Comparison of ENCODE assay signal across 15 cellular contexts in the genomic region with DNA sequence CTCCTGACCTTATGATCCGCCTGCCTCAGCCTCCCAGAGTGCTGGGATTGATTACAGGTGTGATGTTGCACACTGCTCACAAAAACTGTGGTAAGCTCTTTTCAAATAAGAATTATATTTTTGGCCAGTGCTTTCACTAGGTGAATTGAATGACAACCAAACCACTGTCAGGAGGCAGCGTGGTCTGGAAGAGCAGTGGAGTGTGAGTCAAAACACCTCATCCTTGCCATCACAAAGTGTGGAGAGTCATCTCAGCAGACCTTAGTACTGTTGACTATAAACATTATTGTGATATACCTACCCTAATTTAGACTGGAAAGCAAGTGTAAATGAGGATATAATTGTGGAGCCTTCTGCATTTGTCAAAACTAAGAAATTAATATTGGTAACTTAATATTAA.
A peak's percentile ranks its signal among the peaks of the same experiment; 100 is the strongest.
DNase-seq lines count a peak whose midpoint lies in the region; ATAC-seq lines count a peak whose summit lies in the region.
"Had no signal": no experiment of that assay in that cellular context is flagged by ENCODE, and none has a peak within 500 bp of the region (broad histone marks: within the 10 kb centered on the region; RNA-seq: fewer than 3 reads in every experiment).

No MANE protein-coding gene starts in this region.

- in situ Hi-C loops in ACHN (cut with HindIII; ENCODE audit: low pct_ligation_motif_present, low pct_unique_long_range_greater_than_20kb, low sequenced_read_pairs): no loop called here

- POLR2A ChIA-PET in activated CD4-positive, alpha-beta memory T cell treated with anti-CD3 and anti-CD28 coated beads, Interleukin-2, amount 10 ng/mL, durations not matched to agents 7 days and 5 days (lab: Charles Lee): no interaction called here

- DNase-seq in activated naive CD4-positive, alpha-beta T cell treated with anti-CD3 and anti-CD28 coated beads for 36 hours: peak; percentile 8
- no peak for DNase-seq in activated naive CD4-positive, alpha-beta T cell treated with Interleukin-2 at 50 U/mL for 16 hours
- DNase-seq in activated CD4-positive, alpha-beta memory T cell treated with anti-CD3 and anti-CD28 coated beads, Interleukin-2, amount 10 ng/mL, durations not matched to agents 7 days and 5 days: peak; percentile 22
- no peak for DNase-seq in stimulated activated effector memory CD8-positive, alpha-beta T cell treated with anti-CD3 and anti-CD28 coated beads, Interleukin-12 subunit alpha, Interleukin-12 subunit beta, amount 100 ng/mL, for 72 hours (ENCODE audit: low spot score in 2 of 2)
- no peak for DNase-seq in SW 1271 (lab: John Stamatoyannopoulos, UW)
- no peak for DNase-seq in ACHN
- DNase-seq: activated CD4-positive, alpha-beta T cell treated with anti-CD3 and anti-CD28 coated beads, Interleukin-2, amount 10 ng/mL, durations not matched to agents 7 days and 5 days; activated naive CD4-positive, alpha-beta T cell treated with anti-CD3 and anti-CD28 coated beads, Interleukin-2, amount 50 U/mL, for 16 hours; effector CD8-positive, alpha-beta T cell; MG63; NCI-H1417 treated with DMSO at 0.1 percent for 48 hours; testis had no signal

- no peaks in the 10 kb centered on the region for H3K27me3 Mint-ChIP-seq in activated naive CD4-positive, alpha-beta T cell treated with anti-CD3 and anti-CD28 coated beads for 36 hours (ENCODE audit: low read depth)
- H3K27me3 Mint-ChIP-seq in activated CD4-positive, alpha-beta memory T cell treated with anti-CD3 and anti-CD28 coated beads, Interleukin-2, amount 10 ng/mL, durations not matched to agents 7 days and 5 days: no peaks in the 10 kb centered on the region
- H3K27me3 Mint-ChIP-seq: activated CD4-positive, alpha-beta T cell treated with anti-CD3 and anti-CD28 coated beads, Interleukin-2, amount 10 ng/mL, durations not matched to agents 7 days and 5 days had no signal

- ATAC-seq in HG02870 (IDR thresholded peaks at IDR 0.05; ENCODE audit: unreplicated experiment): peak; percentile 73
- ATAC-seq in stimulated activated effector memory CD8-positive, alpha-beta T cell treated with anti-CD3 and anti-CD28 coated beads, Interleukin-12 subunit alpha, Interleukin-12 subunit beta, amount 100 ng/mL, for 72 hours: peak; percentile 72
- no peak for ATAC-seq in GM21786 (IDR thresholded peaks at IDR 0.05; ENCODE audit: unreplicated experiment)
- ATAC-seq: Panc1 had no signal

- CTCF ChIA-PET in activated naive CD4-positive, alpha-beta T cell treated with anti-CD3 and anti-CD28 coated beads for 36 hours (lab: Charles Lee): interaction anchor here (0.6 kb wide), 2 partner anchors 30 to 44 kb away, joined by 3 read pairs; no protein-coding TSS in a partner anchor
- CTCF ChIA-PET in activated CD4-positive, alpha-beta memory T cell treated with anti-CD3 and anti-CD28 coated beads, Interleukin-2, amount 10 ng/mL, durations not matched to agents 7 days and 5 days (lab: Charles Lee): no interaction called here

- H3K27ac Mint-ChIP-seq in activated naive CD4-positive, alpha-beta T cell treated with anti-CD3 and anti-CD28 coated beads for 36 hours: no peak overlapping the region
- H3K27ac Mint-ChIP-seq in activated CD4-positive, alpha-beta memory T cell treated with anti-CD3 and anti-CD28 coated beads, Interleukin-2, amount 10 ng/mL, durations not matched to agents 7 days and 5 days: no peak overlapping the region
- H3K27ac Mint-ChIP-seq in stimulated activated effector memory CD8-positive, alpha-beta T cell treated with anti-CD3 and anti-CD28 coated beads, Interleukin-12 subunit alpha, Interleukin-12 subunit beta, amount 100 ng/mL, for 72 hours: no peak overlapping the region
- H3K27ac Mint-ChIP-seq: activated CD4-positive, alpha-beta T cell treated with anti-CD3 and anti-CD28 coated beads, Interleukin-2, amount 10 ng/mL, durations not matched to agents 7 days and 5 days had no signal

- no peaks in the 10 kb centered on the region for H3K36me3 Mint-ChIP-seq in activated naive CD4-positive, alpha-beta T cell treated with anti-CD3 and anti-CD28 coated beads for 36 hours (ENCODE audit: low read depth)
- no peaks in the 10 kb centered on the region for H3K36me3 Mint-ChIP-seq in activated CD4-positive, alpha-beta memory T cell treated with anti-CD3 and anti-CD28 coated beads, Interleukin-2, amount 10 ng/mL, durations not matched to agents 7 days and 5 days (ENCODE audit: low read depth)
- no peaks in the 10 kb centered on the region for H3K36me3 Mint-ChIP-seq in stimulated activated effector memory CD8-positive, alpha-beta T cell treated with anti-CD3 and anti-CD28 coated beads, Interleukin-12 subunit alpha, Interleukin-12 subunit beta, amount 100 ng/mL, for 72 hours

- intact Hi-C loops in activated naive CD4-positive, alpha-beta T cell treated with anti-CD3 and anti-CD28 coated beads for 36 hours (cut with micrococcal nuclease): no loop called here

- H3K4me3 Mint-ChIP-seq in activated naive CD4-positive, alpha-beta T cell treated with anti-CD3 and anti-CD28 coated beads for 36 hours: no peak overlapping the region
- no peak overlapping the region for H3K4me3 Mint-ChIP-seq in activated CD4-positive, alpha-beta memory T cell treated with anti-CD3 and anti-CD28 coated beads, Interleukin-2, amount 10 ng/mL, durations not matched to agents 7 days and 5 days
- no peak overlapping the region for H3K4me3 Mint-ChIP-seq in stimulated activated effector memory CD8-positive, alpha-beta T cell treated with anti-CD3 and anti-CD28 coated beads, Interleukin-12 subunit alpha, Interleukin-12 subunit beta, amount 100 ng/mL, for 72 hours
- H3K4me3 Mint-ChIP-seq: activated CD4-positive, alpha-beta T cell treated with anti-CD3 and anti-CD28 coated beads, Interleukin-2, amount 10 ng/mL, durations not matched to agents 7 days and 5 days had no signal

- H3K9me3 Mint-ChIP-seq in activated naive CD4-positive, alpha-beta T cell treated with anti-CD3 and anti-CD28 coated beads for 36 hours: no peaks in the 10 kb centered on the region
- H3K9me3 Mint-ChIP-seq in activated CD4-positive, alpha-beta memory T cell treated with anti-CD3 and anti-CD28 coated beads, Interleukin-2, amount 10 ng/mL, durations not matched to agents 7 days and 5 days: no peaks in the 10 kb centered on the region
- no peaks in the 10 kb centered on the region for H3K9me3 Mint-ChIP-seq in stimulated activated effector memory CD8-positive, alpha-beta T cell treated with anti-CD3 and anti-CD28 coated beads, Interleukin-12 subunit alpha, Interleukin-12 subunit beta, amount 100 ng/mL, for 72 hours
- H3K9me3 Mint-ChIP-seq: activated CD4-positive, alpha-beta T cell treated with anti-CD3 and anti-CD28 coated beads, Interleukin-2, amount 10 ng/mL, durations not matched to agents 7 days and 5 days had no signal

- peaks cover 9% of the 10 kb centered on the region for H3K4me1 Mint-ChIP-seq in activated naive CD4-positive, alpha-beta T cell treated with anti-CD3 and anti-CD28 coated beads for 36 hours (ENCODE audit: low read depth)
- peaks cover 22% of the 10 kb centered on the region for H3K4me1 Mint-ChIP-seq in activated CD4-positive, alpha-beta memory T cell treated with anti-CD3 and anti-CD28 coated beads, Interleukin-2, amount 10 ng/mL, durations not matched to agents 7 days and 5 days
- H3K4me1 Mint-ChIP-seq in stimulated activated effector memory CD8-positive, alpha-beta T cell treated with anti-CD3 and anti-CD28 coated beads, Interleukin-12 subunit alpha, Interleukin-12 subunit beta, amount 100 ng/mL, for 72 hours: peaks cover 20% of the 10 kb centered on the region

Comparison
In these comparisons a context has a peak if more than half of its experiments do, and no peak if none do; other contexts are left out.
1. DNase-seq: peak in activated naive CD4-positive, alpha-beta T cell treated with anti-CD3 and anti-CD28 coated beads for 36 hours (single experiment) and activated CD4-positive, alpha-beta memory T cell treated with anti-CD3 and anti-CD28 coated beads, Interleukin-2, amount 10 ng/mL, durations not matched to agents 7 days and 5 days (single experiment); none in activated naive CD4-positive, alpha-beta T cell treated with Interleukin-2 at 50 U/mL for 16 hours (single experiment), stimulated activated effector memory CD8-positive, alpha-beta T cell treated with anti-CD3 and anti-CD28 coated beads, Interleukin-12 subunit alpha, Interleukin-12 subunit beta, amount 100 ng/mL, for 72 hours (0 of 2), SW 1271 (0 of 2) and ACHN (single experiment).